9 cellular contexts compared by ENCODE assay signal in the genomic region with DNA sequence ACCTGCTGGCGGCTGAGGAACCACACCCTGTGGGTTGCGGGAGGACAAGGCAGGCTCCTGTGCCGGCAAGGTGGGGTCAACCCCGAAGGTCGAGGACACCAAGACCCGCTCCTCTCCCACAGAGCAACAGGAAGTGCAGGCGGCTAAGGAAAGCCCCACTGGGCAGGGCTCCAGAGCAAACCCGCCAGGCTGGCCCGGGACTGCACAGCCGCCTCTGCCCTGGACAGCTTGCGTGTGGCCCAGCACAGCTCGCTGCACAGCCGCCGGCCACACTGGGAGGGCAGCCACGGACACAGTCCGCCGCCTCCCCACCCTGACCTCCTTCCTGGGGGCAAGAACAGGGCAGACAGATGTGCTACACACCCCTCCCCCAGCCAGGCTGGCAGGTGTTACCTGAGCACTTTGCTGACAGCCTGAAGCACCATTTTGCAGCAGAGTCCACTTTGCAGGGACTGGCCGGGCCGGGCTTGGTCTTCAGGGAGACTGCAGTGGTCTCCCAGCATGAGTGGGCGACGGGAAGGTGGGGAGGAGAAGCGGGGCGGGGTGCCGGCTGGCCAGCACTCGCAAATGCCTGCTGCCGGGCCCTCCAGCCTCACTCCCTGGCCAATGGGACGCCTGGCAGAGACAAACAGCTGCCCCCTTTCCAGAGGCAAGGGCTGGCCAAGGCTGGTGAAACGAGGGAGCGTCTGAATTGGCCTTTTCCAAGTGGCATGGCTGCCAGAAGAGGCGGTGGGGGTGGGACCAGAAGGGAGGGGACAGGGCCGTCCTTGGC. TPM values are rescaled to one million over a fixed set of nuclear protein-coding genes. Genes with fewer than 3 reads are reported as not detected.
A peak's percentile ranks its signal among the peaks of the same experiment; 100 is the strongest.
DNase-seq lines count a peak whose midpoint lies in the region; TF ChIP-seq lines count a peak whose summit lies in the region.
"Had no signal": no experiment of that assay in that cellular context is flagged by ENCODE, and none has a peak within 500 bp of the region (broad histone marks: within the 10 kb centered on the region; RNA-seq: fewer than 3 reads in every experiment).

A gene with protein sequence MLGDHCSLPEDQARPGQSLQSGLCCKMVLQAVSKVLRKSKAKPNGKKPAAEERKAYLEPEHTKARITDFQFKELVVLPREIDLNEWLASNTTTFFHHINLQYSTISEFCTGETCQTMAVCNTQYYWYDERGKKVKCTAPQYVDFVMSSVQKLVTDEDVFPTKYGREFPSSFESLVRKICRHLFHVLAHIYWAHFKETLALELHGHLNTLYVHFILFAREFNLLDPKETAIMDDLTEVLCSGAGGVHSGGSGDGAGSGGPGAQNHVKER (minus strand): TSS at position 726 of the 772 bp plus-strand sequence. CDS start 223 bp downstream, at position 503.

- H3K4me1 ChIP-seq in ascending aorta, result peaks cover 41 to 70% of the 10 kb centered on the region in 2 donors
- H3K4me1 ChIP-seq in stomach, result peaks cover 69 to 88% (median 83%) of the 10 kb centered on the region in 4 donors

- no peaks in the 10 kb centered on the region for H3K36me3 ChIP-seq in ascending aorta
- H3K36me3 ChIP-seq in stomach, result peaks cover 0 to 8% (median 2%) of the 10 kb centered on the region in 4 donors

- WGBS in stomach, 5 donors, result 14 to 35% (median 20%) methylated on average over 8 to 31 of the region's 31 CpGs

- no peak for TF ChIP-seq EP300 in stomach (IDR thresholded peaks at IDR 0.05)

- H3K4me3 ChIP-seq in ascending aorta (peak within 1 kb of the TSS; percentile 34 to 62), stomach (peak within 1 kb of the TSS; percentile 39 to 44 (median 40))

- TF ChIP-seq POLR2A in stomach (IDR thresholded peaks at IDR 0.05), result no peak

- H3K9me3 ChIP-seq in ascending aorta, result no peaks in the 10 kb centered on the region
- H3K9me3 ChIP-seq in stomach, result no peaks in the 10 kb centered on the region

- DNase-seq in DMS153 (lab: John Stamatoyannopoulos, UW) (peak; percentile 29), DMS153 treated with DMSO at 0.1 percent for 48 hours (lab: John Stamatoyannopoulos, UW; ENCODE audit: unreplicated experiment) (no peak), ascending aorta (ENCODE audit: low spot score in 2 of 2) (peak in 1 of 2 donors; percentile 7), kidney glomerular epithelial cell (lab: John Stamatoyannopoulos, UW) (peak; percentile 9), stomach (peak; percentile 83), NCI-H187 treated with DMSO at 0.1 percent for 48 hours (lab: John Stamatoyannopoulos, UW) (no peak), GDM1 (lab: John Stamatoyannopoulos, UW) (no peak)
- DNase-seq in stimulated activated naive CD4-positive, alpha-beta T cell (lab: John Stamatoyannopoulos, UW), result no peak

- intact Hi-C loops in ascending aorta (cut with DNase I) (no loop called here), stomach (cut with DNase I; ENCODE audit: low total_unique reads) (no loop called here)

- H3K27ac ChIP-seq in ascending aorta (peak within 1 kb of the TSS; percentile 87 to 98), stomach (peak within 1 kb of the TSS; percentile 46 to 84 (median 83))
- H3K27ac ChIP-seq: 22Rv1 had no signal

- TF ChIP-seq CTCF in ascending aorta (IDR thresholded peaks at IDR 0.05) (no peak), stomach (IDR thresholded peaks at IDR 0.05) (no peak)

- H3K27me3 ChIP-seq in ascending aorta (no peaks in the 10 kb centered on the region), stomach (no peaks in the 10 kb centered on the region)

RNA-seq across cellular contexts. Expression of the gene that starts here (rescaled TPM):
- total RNA-seq in ascending aorta (95.4 TPM), stomach (10 to 100 TPM; 11.3 to 40.6 (median 18.1) TPM)
- polyA plus RNA-seq in stomach, result 10 to 100 TPM; 27.9 to 46.3 (median 37.3) TPM

Comparison
In these comparisons a context has a peak if more than half of its experiments do, and no peak if none do; other contexts are left out.
1. DNase-seq: peak in DMS153 (single experiment), kidney glomerular epithelial cell (single experiment) and stomach (single experiment); none in DMS153 treated with DMSO at 0.1 percent for 48 hours (single experiment), NCI-H187 treated with DMSO at 0.1 percent for 48 hours (single experiment), GDM1 (single experiment) and stimulated activated naive CD4-positive, alpha-beta T cell (0 of 6).